ENCODE assay signal across 8 cellular contexts in the genomic region with DNA sequence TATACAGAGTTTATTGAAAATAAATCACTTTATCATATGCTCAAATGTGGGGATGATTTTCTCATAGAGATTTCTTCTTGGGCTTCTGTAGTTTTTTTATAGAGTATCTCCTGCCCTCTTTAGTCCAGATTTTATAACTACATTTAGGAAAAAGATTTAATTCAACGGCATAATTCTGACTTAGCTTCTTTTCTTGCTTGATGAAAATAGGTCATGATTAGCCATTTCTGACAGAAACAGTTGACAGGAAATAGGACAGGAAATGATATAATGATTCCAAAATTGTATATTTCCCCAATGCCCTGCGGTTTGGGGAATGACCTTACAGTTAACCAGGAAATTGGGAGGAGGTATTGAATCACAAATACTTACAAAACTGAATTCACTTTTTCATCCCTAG.
DNase-seq lines count a peak whose midpoint lies in the region; FAIRE-seq and TF ChIP-seq lines count a peak whose summit lies in the region.

No MANE protein-coding gene starts in this region.

- no peaks in the 10 kb centered on the region for H3K4me1 ChIP-seq in kidney (ENCODE audit: control insufficient read depth in 1 of 2, insufficient read depth in 1 of 2, low read depth in 1 of 2, low read length in 2 of 2)
- no peaks in the 10 kb centered on the region for H3K4me1 ChIP-seq in Karpas-422 (ENCODE audit: low read length)

- peak; percentile 2 for DNase-seq in AG08396 (ENCODE audit: low spot score)
- DNase-seq in HT1080 (ENCODE audit: low read depth): peak; percentile 73
- DNase-seq in SW480 (ENCODE audit: low spot score): peak; percentile 17
- no peak for DNase-seq in kidney
- no peak for DNase-seq in cortex of kidney (lab: John Stamatoyannopoulos, UW)
- DNase-seq in Karpas-422: no peak
- DNase-seq in activated T-helper 1 cell treated with anti-CD3 and anti-CD28 coated beads, Interleukin-12 subunit alpha, Interleukin-12 subunit beta, Interleukin-2, Interleukin-4 antibody, amounts not matched to agents 30 ng/mL and 10 ng/mL and 1 ng/mL, durations not matched to agents 14 hours and 24 hours and 36 hours (ENCODE audit: low spot score): no peak
- DNase-seq in LoVo (ENCODE audit: low spot score): no peak

- H3K4me3 ChIP-seq in kidney (ENCODE audit: low read length in 2 of 2) (no peak overlapping the region), Karpas-422 (ENCODE audit: low read length) (no peak overlapping the region)

- H3K79me2 ChIP-seq in Karpas-422 (ENCODE audit: low read length): no peaks in the 10 kb centered on the region

- H3K27ac ChIP-seq in kidney (ENCODE audit: low read depth in 2 of 2, low read length in 2 of 2) (no peak overlapping the region), Karpas-422 (ENCODE audit: low read length) (no peak overlapping the region)

- no peak overlapping the region for H2AFZ ChIP-seq in Karpas-422 (ENCODE audit: low read length)

- peak; percentile 55 for FAIRE-seq in kidney (lab: Jason Lieb, UNC)

- intact Hi-C loops in kidney (cut with DNase I): no loop called here
- intact Hi-C loops in activated T-helper 1 cell treated with anti-CD3 and anti-CD28 coated beads, Interleukin-12 subunit alpha, Interleukin-12 subunit beta, Interleukin-2, Interleukin-4 antibody, amounts not matched to agents 30 ng/mL and 10 ng/mL and 1 ng/mL, durations not matched to agents 14 hours and 24 hours and 36 hours (cut with micrococcal nuclease): no loop called here

- no peaks in the 10 kb centered on the region for H3K36me3 Mint-ChIP-seq in activated T-helper 1 cell treated with anti-CD3 and anti-CD28 coated beads, Interleukin-12 subunit alpha, Interleukin-12 subunit beta, Interleukin-2, Interleukin-4 antibody, amounts not matched to agents 30 ng/mL and 10 ng/mL and 1 ng/mL, durations not matched to agents 14 hours and 24 hours and 36 hours (ENCODE audit: low read depth)

- no peak overlapping the region for H3K4me2 ChIP-seq in Karpas-422 (ENCODE audit: low read depth, low read length, poor library complexity, severe bottlenecking)

- H3K4me3 Mint-ChIP-seq in activated T-helper 1 cell treated with anti-CD3 and anti-CD28 coated beads, Interleukin-12 subunit alpha, Interleukin-12 subunit beta, Interleukin-2, Interleukin-4 antibody, amounts not matched to agents 30 ng/mL and 10 ng/mL and 1 ng/mL, durations not matched to agents 14 hours and 24 hours and 36 hours: no peak overlapping the region

- H3K27ac Mint-ChIP-seq in activated T-helper 1 cell treated with anti-CD3 and anti-CD28 coated beads, Interleukin-12 subunit alpha, Interleukin-12 subunit beta, Interleukin-2, Interleukin-4 antibody, amounts not matched to agents 30 ng/mL and 10 ng/mL and 1 ng/mL, durations not matched to agents 14 hours and 24 hours and 36 hours: no peak overlapping the region

- no peaks in the 10 kb centered on the region for H4K20me1 ChIP-seq in Karpas-422 (ENCODE audit: insufficient read depth, low read depth, low read length)

- no peaks in the 10 kb centered on the region for H3K9me2 ChIP-seq in Karpas-422 (replicated peaks; ENCODE audit: insufficient read depth, low read length)

- no peaks in the 10 kb centered on the region for H3K27me3 Mint-ChIP-seq in activated T-helper 1 cell treated with anti-CD3 and anti-CD28 coated beads, Interleukin-12 subunit alpha, Interleukin-12 subunit beta, Interleukin-2, Interleukin-4 antibody, amounts not matched to agents 30 ng/mL and 10 ng/mL and 1 ng/mL, durations not matched to agents 14 hours and 24 hours and 36 hours (ENCODE audit: insufficient read depth)

- H3K36me3 ChIP-seq in kidney (ENCODE audit: control insufficient read depth in 1 of 2, insufficient read depth in 2 of 2, low read length in 2 of 2) (no peaks in the 10 kb centered on the region), Karpas-422 (ENCODE audit: insufficient read depth, low read length) (no peaks in the 10 kb centered on the region)

- no peak for TF ChIP-seq CTCF in kidney (IDR thresholded peaks at IDR 0.05; ENCODE audit: borderline replicate concordance, extremely low read depth, insufficient read depth)

- H3K9ac ChIP-seq in kidney (ENCODE audit: low read length in 2 of 2) (no peak overlapping the region), Karpas-422 (ENCODE audit: low read length) (no peak overlapping the region)

- no peaks in the 10 kb centered on the region for H3K27me3 ChIP-seq in Karpas-422 (ENCODE audit: low read length)

- no peaks in the 10 kb centered on the region for H3K9me3 ChIP-seq in kidney (ENCODE audit: control insufficient read depth in 1 of 2, low read length in 2 of 2)
- H3K9me3 ChIP-seq in Karpas-422 (ENCODE audit: low read length): no peaks in the 10 kb centered on the region

- H3K9me3 Mint-ChIP-seq in activated T-helper 1 cell treated with anti-CD3 and anti-CD28 coated beads, Interleukin-12 subunit alpha, Interleukin-12 subunit beta, Interleukin-2, Interleukin-4 antibody, amounts not matched to agents 30 ng/mL and 10 ng/mL and 1 ng/mL, durations not matched to agents 14 hours and 24 hours and 36 hours: no peaks in the 10 kb centered on the region

- H3K4me1 Mint-ChIP-seq in activated T-helper 1 cell treated with anti-CD3 and anti-CD28 coated beads, Interleukin-12 subunit alpha, Interleukin-12 subunit beta, Interleukin-2, Interleukin-4 antibody, amounts not matched to agents 30 ng/mL and 10 ng/mL and 1 ng/mL, durations not matched to agents 14 hours and 24 hours and 36 hours (ENCODE audit: low read depth): no peaks in the 10 kb centered on the region

Comparison
In these comparisons a context has a peak if more than half of its experiments do, and no peak if none do; other contexts are left out.
1. DNase-seq: peak in AG08396 (single experiment), HT1080 (single experiment) and SW480 (single experiment); none in kidney (single experiment), cortex of kidney (single experiment), Karpas-422 (single experiment), activated T-helper 1 cell treated with anti-CD3 and anti-CD28 coated beads, Interleukin-12 subunit alpha, Interleukin-12 subunit beta, Interleukin-2, Interleukin-4 antibody, amounts not matched to agents 30 ng/mL and 10 ng/mL and 1 ng/mL, durations not matched to agents 14 hours and 24 hours and 36 hours (single experiment) and LoVo (single experiment).